In genomic region chr18:21496277-21496835, GRCh38 we compare ENCODE assay signal across 28 cellular contexts.
DNase-seq lines count a peak whose midpoint lies in the region; FAIRE-seq and TF ChIP-seq lines count a peak whose summit lies in the region.
"Had no signal": no experiment of that assay in that cellular context is flagged by ENCODE, and none has a peak within 500 bp of the region (broad histone marks: within the 10 kb centered on the region; RNA-seq: fewer than 3 reads in every experiment).

No MANE protein-coding gene starts in this region.

- H3K4me3 Mint-ChIP-seq in osteocyte (ENCODE audit: unreplicated experiment): no peak overlapping the region
- H3K4me3 Mint-ChIP-seq: CD14-positive monocyte; CD8-positive, alpha-beta memory T cell had no signal

- H3K27ac Mint-ChIP-seq in osteocyte (ENCODE audit: unreplicated experiment): no peak overlapping the region
- H3K27ac Mint-ChIP-seq: CD14-positive monocyte; CD8-positive, alpha-beta memory T cell had no signal

- H3K9me3 Mint-ChIP-seq in osteocyte (ENCODE audit: unreplicated experiment): no peaks in the 10 kb centered on the region
- H3K9me3 Mint-ChIP-seq: CD8-positive, alpha-beta memory T cell had no signal

- FAIRE-seq in bronchial epithelial cell (lab: Jason Lieb, UNC): peak; percentile 87
- FAIRE-seq: GM12892, GM19239, H54, K562 had no signal

- peaks cover 5% of the 10 kb centered on the region for H3K27me3 Mint-ChIP-seq in osteocyte (ENCODE audit: unreplicated experiment)

- DNase-seq in NCI-H1417 (lab: John Stamatoyannopoulos, UW): peak in 2 of 3 experiments; percentile 70 to 87
- no peak for DNase-seq in NCI-H1417 treated with DMSO at 0.1 percent for 48 hours (lab: John Stamatoyannopoulos, UW)
- DNase-seq in COR-L47 (lab: John Stamatoyannopoulos, UW): peak; percentile 67
- DNase-seq in bronchial epithelial cell (ENCODE audit: low read depth): no peak
- DNase-seq in osteocyte (ENCODE audit: extremely low spot score, unreplicated experiment): peak; percentile 32
- DNase-seq in H7: no peak
- no peak for DNase-seq in activated naive CD4-positive, alpha-beta T cell (lab: John Stamatoyannopoulos, UW)
- no peak for DNase-seq in NCI-H2107 (lab: John Stamatoyannopoulos, UW)
- DNase-seq: 8988T; ACHN; BE2C; Calu3; CD8-positive, alpha-beta memory T cell; GF-D8; Kasumi-1; MG63; NCI-H1436 treated with DMSO at 0.1 percent for 48 hours; NCI-H2029; NCI-H226; NCI-H510A; NK-92 treated with Interleukin-12 subunit alpha and Interleukin-12 subunit beta, amount 100 ng/mL, for 24 hours; PC-9; SJCRH30 had no signal

- H3K4me3 ChIP-seq in bronchial epithelial cell (ENCODE audit: low read depth, low read length) (no peak overlapping the region), H7 (ENCODE audit: insufficient read depth, low read depth, low read length) (no peak overlapping the region)
- H3K4me3 ChIP-seq: K562, MG63, PC-9, SJCRH30 had no signal

- TF ChIP-seq CTCF in bronchial epithelial cell (IDR thresholded peaks at IDR 0.05; ENCODE audit: insufficient read depth, low read length, severe bottlenecking) (no peak), osteocyte (IDR thresholded peaks at IDR 0.05) (no peak)

- H3K27me3 ChIP-seq in bronchial epithelial cell (ENCODE audit: control insufficient read depth, insufficient read depth, low read length) (no peaks in the 10 kb centered on the region), H7 (ENCODE audit: control insufficient read depth, insufficient read depth, low read length) (no peaks in the 10 kb centered on the region)
- H3K27me3 ChIP-seq: BE2C, MG63, SJCRH30 had no signal

- H3K36me3 Mint-ChIP-seq in osteocyte (ENCODE audit: unreplicated experiment): no peaks in the 10 kb centered on the region
- H3K36me3 Mint-ChIP-seq: CD14-positive monocyte; CD8-positive, alpha-beta memory T cell had no signal

- no peaks in the 10 kb centered on the region for H3K36me3 ChIP-seq in bronchial epithelial cell (ENCODE audit: control insufficient read depth, insufficient read depth, low read length)
- no peaks in the 10 kb centered on the region for H3K36me3 ChIP-seq in H7 (replicated peaks; ENCODE audit: control insufficient read depth, insufficient read depth, low read length)
- H3K36me3 ChIP-seq: BE2C, MG63, SJCRH30 had no signal

- H3K4me1 Mint-ChIP-seq in osteocyte (ENCODE audit: unreplicated experiment): no peaks in the 10 kb centered on the region
- H3K4me1 Mint-ChIP-seq: CD14-positive monocyte; CD8-positive, alpha-beta memory T cell had no signal

Comparison
In these comparisons a context has a peak if more than half of its experiments do, and no peak if none do; other contexts are left out.
1. DNase-seq: peak in NCI-H1417 (2 of 3), COR-L47 (single experiment) and osteocyte (single experiment); none in NCI-H1417 treated with DMSO at 0.1 percent for 48 hours (single experiment), bronchial epithelial cell (single experiment), H7 (single experiment), activated naive CD4-positive, alpha-beta T cell (0 of 4) and NCI-H2107 (single experiment).